ENCODE assay signal across 8 cellular contexts in genomic region chr3:14431928-14432834, GRCh38. TPM values are rescaled to one million over a fixed set of nuclear protein-coding genes. Genes with fewer than 3 reads are reported as not detected.
A peak's percentile ranks its signal among the peaks of the same experiment; 100 is the strongest.
DNase-seq lines count a peak whose midpoint lies in the region; ATAC-seq, FAIRE-seq and TF ChIP-seq lines count a peak whose summit lies in the region.

No MANE protein-coding gene starts in this region.

- H3K4me3 Mint-ChIP-seq in CD4-positive, alpha-beta memory T cell = peak overlapping the region; percentile 77 to 93 (median 80)
- H3K4me3 Mint-ChIP-seq in activated naive CD4-positive, alpha-beta T cell treated with anti-CD3 and anti-CD28 coated beads for 36 hours = peak overlapping the region; percentile 66

- ATAC-seq in GM19438 (IDR thresholded peaks at IDR 0.05; ENCODE audit: low read depth, unreplicated experiment) (peak; percentile 77), HG03520 (IDR thresholded peaks at IDR 0.05; ENCODE audit: unreplicated experiment) (peak; percentile 78), Right ventricle myocardium superior (ENCODE audit: poor library complexity) (peak; percentile 83), psoas muscle (peak; percentile 71 to 83 (median 78))

- H3K4me3 ChIP-seq in CD4-positive, alpha-beta memory T cell (ENCODE audit: low read length in 2 of 2) = peak overlapping the region; percentile 55 to 77
- H3K4me3 ChIP-seq in SJSA1 (no peak overlapping the region), psoas muscle (no peak overlapping the region)

- H3K36me3 Mint-ChIP-seq in CD4-positive, alpha-beta memory T cell = peaks cover 0 to 3% of the 10 kb centered on the region in 2 donors
- H3K36me3 Mint-ChIP-seq in activated naive CD4-positive, alpha-beta T cell treated with anti-CD3 and anti-CD28 coated beads for 36 hours (ENCODE audit: low read depth) = peaks cover 4% of the 10 kb centered on the region

- POLR2A ChIA-PET in CD4-positive, alpha-beta memory T cell (lab: Charles Lee; ENCODE audit: partially characterized antibody) = interaction anchor here (0.6 to 18.6 kb wide), 25 partner anchors 8 to 1417 kb away, joined by 3 to 394 read pairs (median 5); partner anchors contain the start of genes CAPN7, CCDC174, CHCHD4 and LSM3

- no peaks in the 10 kb centered on the region for H3K27me3 Mint-ChIP-seq in CD4-positive, alpha-beta memory T cell
- no peaks in the 10 kb centered on the region for H3K27me3 Mint-ChIP-seq in activated naive CD4-positive, alpha-beta T cell treated with anti-CD3 and anti-CD28 coated beads for 36 hours (ENCODE audit: low read depth)

- H3K27me3 ChIP-seq in CD4-positive, alpha-beta memory T cell (ENCODE audit: insufficient read depth, low read length) = no peaks in the 10 kb centered on the region
- H3K27me3 ChIP-seq in SJSA1 (replicated peaks) = no peaks in the 10 kb centered on the region
- no peaks in the 10 kb centered on the region for H3K27me3 ChIP-seq in psoas muscle (ENCODE audit: insufficient read depth in 3 of 3, low read length in 2 of 3)

- H3K27ac ChIP-seq in CD4-positive, alpha-beta memory T cell (ENCODE audit: low read depth, low read length) = peak overlapping the region; percentile 98
- H3K27ac ChIP-seq in SJSA1 (peak overlapping the region; percentile 40), psoas muscle (peak overlapping the region; percentile 86)

- TF ChIP-seq CTCF in psoas muscle (IDR thresholded peaks at IDR 0.05) = no peak

- WGBS in psoas muscle, 3 donors = 40 to 52% (median 41%) methylated on average over 14 of the region's 14 CpGs

- peak; percentile 93 to 99 (median 94) for DNase-seq in CD4-positive, alpha-beta memory T cell
- peak; percentile 88 to 96 for DNase-seq in SJSA1 (ENCODE audit: low read depth in 1 of 2, low spot score in 2 of 2)
- peak; percentile 98 for DNase-seq in activated naive CD4-positive, alpha-beta T cell treated with anti-CD3 and anti-CD28 coated beads for 36 hours
- DNase-seq in Right ventricle myocardium superior = peak; percentile 89
- peak; percentile 89 to 94 for DNase-seq in psoas muscle
- peak; percentile 97 for DNase-seq in urothelium cell line (ENCODE audit: low spot score)

- H3K27ac Mint-ChIP-seq in CD4-positive, alpha-beta memory T cell = peak overlapping the region; percentile 97 to 100 (median 100)
- peak overlapping the region; percentile 94 for H3K27ac Mint-ChIP-seq in activated naive CD4-positive, alpha-beta T cell treated with anti-CD3 and anti-CD28 coated beads for 36 hours

- peaks cover 64 to 98% (median 87%) of the 10 kb centered on the region in 4 donors for H3K4me1 Mint-ChIP-seq in CD4-positive, alpha-beta memory T cell
- H3K4me1 Mint-ChIP-seq in activated naive CD4-positive, alpha-beta T cell treated with anti-CD3 and anti-CD28 coated beads for 36 hours (ENCODE audit: low read depth) = peaks cover 76% of the 10 kb centered on the region

- no peaks in the 10 kb centered on the region for H3K36me3 ChIP-seq in CD4-positive, alpha-beta memory T cell (ENCODE audit: insufficient read depth, low read length)
- H3K36me3 ChIP-seq in SJSA1 (peaks cover 36% of the 10 kb centered on the region), psoas muscle (ENCODE audit: insufficient read depth in 1 of 2, low read depth in 1 of 2) (no peaks in the 10 kb centered on the region)

- peak; percentile 65 for FAIRE-seq in urothelium cell line (lab: Jason Lieb, UNC)

- H3K9me3 Mint-ChIP-seq in CD4-positive, alpha-beta memory T cell = no peaks in the 10 kb centered on the region
- H3K9me3 Mint-ChIP-seq in activated naive CD4-positive, alpha-beta T cell treated with anti-CD3 and anti-CD28 coated beads for 36 hours = no peaks in the 10 kb centered on the region

- CTCF ChIA-PET in CD4-positive, alpha-beta memory T cell (lab: Charles Lee; ENCODE audit: partially characterized antibody) = interaction anchor here (0.6 to 5.6 kb wide), 12 partner anchors 10 to 253 kb away, joined by 3 to 52 read pairs (median 5); partner anchors contain the start of genes LSM3, SLC6A6 and XPC
- CTCF ChIA-PET in activated naive CD4-positive, alpha-beta T cell treated with anti-CD3 and anti-CD28 coated beads for 36 hours (lab: Charles Lee) = interaction anchor here (0.9 to 5.3 kb wide), 7 partner anchors 7 to 536 kb away, joined by 3 to 34 read pairs (median 3); partner anchors contain the start of gene SLC6A6

- H3K4me1 ChIP-seq in CD4-positive, alpha-beta memory T cell (ENCODE audit: insufficient read depth, low read length) = peaks cover 97% of the 10 kb centered on the region
- H3K4me1 ChIP-seq in SJSA1 (replicated peaks) = peaks cover 55% of the 10 kb centered on the region
- peaks cover 84% of the 10 kb centered on the region for H3K4me1 ChIP-seq in psoas muscle

- intact Hi-C loops in CD4-positive, alpha-beta memory T cell (cut with micrococcal nuclease) = loop anchor here (1.0 to 2.0 kb wide), 7 partner anchors 8 to 536 kb away; partner anchors contain the start of genes CHCHD4, LSM3, SLC6A6 and TMEM43
- intact Hi-C loops in activated naive CD4-positive, alpha-beta T cell treated with anti-CD3 and anti-CD28 coated beads for 36 hours (cut with micrococcal nuclease) = loop anchor here (1.0 to 5.0 kb wide), 12 partner anchors 8 to 1420 kb away; partner anchors contain the start of genes CCDC174, CHCHD4, LSM3 and SLC6A6
- intact Hi-C loops in Right ventricle myocardium superior (cut with DNase I) (no loop called here), psoas muscle (cut with DNase I) (loop anchor here in 1 of 2 donors (2.0 kb wide), 2 partner anchors 21 to 29 kb away; partner anchors contain the start of gene SLC6A6)

- no peaks in the 10 kb centered on the region for H3K9me3 ChIP-seq in CD4-positive, alpha-beta memory T cell (ENCODE audit: control insufficient read depth in 1 of 2, low read length in 2 of 2)
- H3K9me3 ChIP-seq in SJSA1 (replicated peaks) (no peaks in the 10 kb centered on the region), psoas muscle (no peaks in the 10 kb centered on the region)

RNA-seq across cellular contexts. Expression of gene SLC6A6, which starts 29.8 kb away (rescaled TPM):
- total RNA-seq in CD4-positive, alpha-beta memory T cell = 10 to 100 TPM; 50.6 to 51.8 TPM
- 1 to 10 TPM; 3.8 to 8.8 TPM for polyA plus RNA-seq in CD4-positive, alpha-beta memory T cell
- total RNA-seq in SJSA1 (2014; rRNA removed; shearing (Covaris generic)) = 36.0 and 49.4 TPM in 2 replicates
- 10 to 100 TPM; 32.2 to 36.9 TPM for total RNA-seq in activated naive CD4-positive, alpha-beta T cell treated with anti-CD3 and anti-CD28 coated beads for 36 hours
- total RNA-seq in Right ventricle myocardium superior = 13.5 TPM
- 100 to 1,000 TPM in 1 of 4 donors, 10 to 100 TPM in 3; 10.3 to 104 (median 34.7) TPM for total RNA-seq in psoas muscle
- polyA plus RNA-seq in psoas muscle = 10 to 100 TPM; 12.6 to 76.1 (median 52.8) TPM

Comparison
In these comparisons a context has a peak if more than half of its experiments do, and no peak if none do; other contexts are left out.
1. H3K27ac ChIP-seq: peak in every context shown above with its lines; median percentile 98 in CD4-positive, alpha-beta memory T cell; 86 in psoas muscle; 40 in SJSA1.
2. H3K4me3 ChIP-seq: peak in CD4-positive, alpha-beta memory T cell (2 of 2); none in SJSA1 (single experiment) and psoas muscle (single experiment).
3. Peak in every context shown above with its lines, with median percentiles within 50 percentile points of each other: DNase-seq and ATAC-seq.